ENCODE assay signal across 1 cellular context in the genomic region with DNA sequence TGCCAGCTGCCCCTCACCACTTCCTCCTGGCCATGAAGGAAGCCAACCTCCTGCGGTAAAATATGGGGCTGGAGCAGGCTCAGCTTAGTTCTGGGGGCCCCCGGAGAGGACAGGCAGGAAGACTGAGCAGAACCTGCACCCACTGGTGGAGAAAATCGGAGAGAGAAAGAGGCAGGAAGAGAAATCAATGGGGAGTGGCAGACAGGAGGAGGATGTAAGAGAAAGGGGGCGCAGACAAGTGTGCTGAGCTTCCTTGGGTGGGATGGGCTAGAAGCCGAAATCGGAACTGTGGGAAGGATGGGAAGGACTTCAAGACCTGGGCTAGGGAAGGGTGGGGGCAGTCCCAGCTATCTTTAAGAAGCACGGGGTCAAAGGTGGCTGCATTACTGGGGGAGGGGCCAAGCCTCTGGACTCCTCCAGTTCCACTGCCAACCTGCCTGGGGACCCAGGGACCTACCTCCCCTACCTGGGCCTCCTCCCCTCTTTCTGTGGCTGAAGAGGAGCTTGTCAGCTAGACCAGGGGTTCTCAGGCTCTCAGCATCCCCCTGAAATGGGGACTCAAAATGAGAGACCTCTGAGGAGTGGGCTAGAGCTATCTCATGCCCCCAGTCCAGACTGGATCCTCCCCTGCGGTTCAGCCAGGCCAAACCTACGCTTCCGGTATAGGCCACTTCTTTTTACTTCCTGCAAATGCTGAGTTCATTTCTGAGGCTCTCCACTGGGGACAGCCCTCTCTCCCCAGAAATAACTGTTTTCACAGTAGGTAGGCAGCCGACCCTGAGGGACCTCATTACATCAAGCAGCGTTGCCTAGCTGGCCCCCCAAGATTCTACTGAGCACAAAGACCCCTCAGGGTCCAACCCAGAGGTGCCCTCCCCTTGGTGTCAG.
TF ChIP-seq lines count a peak whose summit lies in the region.

No MANE protein-coding gene starts in this region.

TF ChIP-seq in GM23338, 12 proteins besides CTCF, POLR2A, EP300 and RAD21 (continued from another document):
- TF ChIP-seq REST (IDR thresholded peaks at IDR 0.05; ENCODE audit: unreplicated experiment) (no peak), ZNF331 (CRISPR knock-in tag; IDR thresholded peaks at IDR 0.05; ENCODE audit: low read depth) (no peak), EZH2 (IDR thresholded peaks at IDR 0.05; ENCODE audit: low read depth, unreplicated experiment) (no peak)
